In the genomic region with DNA sequence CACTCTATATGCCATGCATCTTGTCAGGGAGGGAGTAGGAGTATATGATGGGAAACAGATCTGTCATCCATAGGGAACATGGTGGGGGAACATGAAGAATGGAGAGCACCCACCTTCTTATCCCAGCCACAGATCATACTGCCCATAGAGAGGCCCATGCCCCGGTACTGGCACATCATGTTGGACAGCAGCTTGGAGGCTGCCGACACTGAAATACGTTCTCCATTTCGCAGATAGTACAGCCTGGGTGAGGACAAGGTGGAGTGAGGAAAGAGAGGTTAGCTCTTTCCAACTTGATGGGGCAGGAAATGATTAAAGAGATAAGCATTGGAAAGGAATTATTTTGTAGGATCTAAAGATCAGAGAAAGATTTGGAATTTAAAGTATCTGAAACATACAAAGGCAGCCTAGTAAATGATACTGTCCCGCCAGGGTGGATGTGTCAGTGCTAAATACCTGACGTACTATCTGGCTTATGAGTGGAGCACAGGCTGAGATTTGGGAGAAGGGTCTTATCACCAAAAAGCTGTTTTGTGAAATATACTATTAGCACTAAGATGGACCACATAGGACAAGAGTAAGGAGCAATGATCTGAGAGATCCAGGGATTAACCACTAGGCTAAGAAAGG, we compare ENCODE assay signal across 15 cellular contexts. TPM values are rescaled to one million over a fixed set of nuclear protein-coding genes. Genes with fewer than 3 reads are reported as not detected.
A peak's percentile ranks its signal among the peaks of the same experiment; 100 is the strongest.
DNase-seq lines count a peak whose midpoint lies in the region; ATAC-seq and TF ChIP-seq lines count a peak whose summit lies in the region.
"Had no signal": no experiment of that assay in that cellular context is flagged by ENCODE, and none has a peak within 500 bp of the region (broad histone marks: within the 10 kb centered on the region; RNA-seq: fewer than 3 reads in every experiment).

No MANE protein-coding gene starts in this region.

- H3K4me3 ChIP-seq in mammary epithelial cell (replicated peaks in 1 of 3; ENCODE audit: insufficient read depth in 1 of 3, low read depth in 2 of 3, low read length in 3 of 3) = no peak overlapping the region
- H3K4me3 ChIP-seq in mononuclear cell (ENCODE audit: low read length) = peak overlapping the region; percentile 78
- no peak overlapping the region for H3K4me3 ChIP-seq in vagina
- H3K4me3 ChIP-seq: K562, prostate gland had no signal

- H3K36me3 ChIP-seq in mammary epithelial cell (ENCODE audit: insufficient read depth, low read length) (peaks cover 9% of the 10 kb centered on the region), vagina (peaks cover 0 to 17% of the 10 kb centered on the region in 2 donors)

- CTCF ChIA-PET in MCF 10A (lab: Yijun Ruan, JAX) (interaction anchor here (2.6 to 6.4 kb wide), 2 partner anchors 13 to 27 kb away, joined by 24 to 110 read pairs; a partner anchor contains a TSS), mammary epithelial cell (lab: Charles Lee; ENCODE audit: low non-redundant PET) (no interaction called here)

- H3K9me3 ChIP-seq in mammary epithelial cell (replicated peaks; ENCODE audit: insufficient read depth, low read length) (no peaks in the 10 kb centered on the region), mononuclear cell (ENCODE audit: low read depth, low read length) (no peaks in the 10 kb centered on the region), vagina (no peaks in the 10 kb centered on the region)
- H3K9me3 ChIP-seq: prostate gland had no signal

- H3K27me3 ChIP-seq in mammary epithelial cell (ENCODE audit: insufficient read depth, low read length) = no peaks in the 10 kb centered on the region
- no peaks in the 10 kb centered on the region for H3K27me3 ChIP-seq in mononuclear cell (ENCODE audit: insufficient read depth, low read length)
- H3K27me3 ChIP-seq in vagina = no peaks in the 10 kb centered on the region

- ATAC-seq in GM19452 (IDR thresholded peaks at IDR 0.05; ENCODE audit: unreplicated experiment) = no peak
- ATAC-seq in GM19395 (IDR thresholded peaks at IDR 0.05; ENCODE audit: unreplicated experiment) = no peak
- ATAC-seq: K562, Panc1 had no signal

- H3K27ac ChIP-seq in mammary epithelial cell (ENCODE audit: insufficient read depth, low read depth, low read length) (no peak overlapping the region), vagina (peak overlapping the region; percentile 99)

- no peak overlapping the region for H3K4me2 ChIP-seq in mammary epithelial cell (ENCODE audit: insufficient read depth, low read depth, low read length)

- peaks cover 8% of the 10 kb centered on the region for H3K79me2 ChIP-seq in mammary epithelial cell (ENCODE audit: insufficient read depth, low read length)

- POLR2A ChIA-PET in MCF 10A (lab: Yijun Ruan, JAX) = interaction anchor here (0.6 to 6.1 kb wide), 2 partner anchors 12 to 14 kb away, joined by 3 to 104 read pairs; a partner anchor contains a TSS

- BruUV-seq in MCF 10A (replicated peaks; lab: Mats Ljungman, UMichigan) = no TSS peak
- BruUV-seq in mammary epithelial cell (replicated peaks; lab: Mats Ljungman, UMichigan) = no TSS peak

- peak overlapping the region; percentile 49 for H3K4me3 Mint-ChIP-seq in MCF 10A (ENCODE audit: unreplicated experiment)
- H3K4me3 Mint-ChIP-seq in activated T-helper 1 cell treated with anti-CD3 and anti-CD28 coated beads, Interleukin-12 subunit alpha, Interleukin-12 subunit beta, Interleukin-2, Interleukin-4 antibody, amounts not matched to agents 30 ng/mL and 10 ng/mL and 1 ng/mL, durations not matched to agents 14 hours and 24 hours and 36 hours = peak overlapping the region; percentile 93

- in situ Hi-C loops in mammary epithelial cell (cut with MboI; ENCODE audit: low sequenced_read_pairs in 2 of 2) = no loop called here

- dilution Hi-C loops in mammary epithelial cell (cut with HindIII; ENCODE audit: low sequenced_read_pairs) = no loop called here

- no peaks in the 10 kb centered on the region for H3K9me3 Mint-ChIP-seq in MCF 10A (ENCODE audit: unreplicated experiment)
- H3K9me3 Mint-ChIP-seq in activated T-helper 1 cell treated with anti-CD3 and anti-CD28 coated beads, Interleukin-12 subunit alpha, Interleukin-12 subunit beta, Interleukin-2, Interleukin-4 antibody, amounts not matched to agents 30 ng/mL and 10 ng/mL and 1 ng/mL, durations not matched to agents 14 hours and 24 hours and 36 hours = no peaks in the 10 kb centered on the region

- no peaks in the 10 kb centered on the region for H4K20me1 ChIP-seq in mammary epithelial cell (ENCODE audit: insufficient read depth, low read length)

- TF ChIP-seq CTCF in MCF 10A (IDR thresholded peaks at IDR 0.05; ENCODE audit: unreplicated experiment) (no peak), mammary epithelial cell (conservative IDR thresholded peaks at IDR 0.05 in 1 of 2, IDR thresholded peaks at IDR 0.05 in 1 of 2; ENCODE audit: extremely low read depth in 1 of 2, insufficient read depth in 1 of 2, low read depth in 1 of 2, low read length in 2 of 2) (no peak), vagina (IDR thresholded peaks at IDR 0.05) (no peak)

- H3K36me3 Mint-ChIP-seq in MCF 10A (ENCODE audit: insufficient read depth, unreplicated experiment) = peaks cover 28% of the 10 kb centered on the region
- peaks cover 70% of the 10 kb centered on the region for H3K36me3 Mint-ChIP-seq in activated T-helper 1 cell treated with anti-CD3 and anti-CD28 coated beads, Interleukin-12 subunit alpha, Interleukin-12 subunit beta, Interleukin-2, Interleukin-4 antibody, amounts not matched to agents 30 ng/mL and 10 ng/mL and 1 ng/mL, durations not matched to agents 14 hours and 24 hours and 36 hours (ENCODE audit: low read depth)

- DNase-seq in MCF 10A (ENCODE audit: unreplicated experiment) = no peak
- DNase-seq in mammary epithelial cell = no peak
- no peak for DNase-seq in activated T-helper 1 cell treated with anti-CD3 and anti-CD28 coated beads, Interleukin-12 subunit alpha, Interleukin-12 subunit beta, Interleukin-2, Interleukin-4 antibody, amounts not matched to agents 30 ng/mL and 10 ng/mL and 1 ng/mL, durations not matched to agents 14 hours and 24 hours and 36 hours (ENCODE audit: low spot score)
- no peak for DNase-seq in vagina (ENCODE audit: extremely low spot score in 2 of 2)
- DNase-seq in NCI-H2029 treated with DMSO at 0.1 percent for 48 hours (lab: John Stamatoyannopoulos, UW) = no peak
- DNase-seq: activated gamma-delta T cell treated with Interleukin-2 at 50 U/mL for 16 hours; HCEC 1CT; stimulated activated CD4-positive, alpha-beta T cell treated with anti-CD3 and anti-CD28 coated beads, Interleukin-4, amount 100 ng/mL, for 4 hours had no signal

- H3K9ac ChIP-seq in mammary epithelial cell (ENCODE audit: insufficient read depth, low read length) = no peak overlapping the region

- intact Hi-C loops in MCF 10A (cut with micrococcal nuclease) = loop anchor here (5.0 kb wide), 1 partner anchor 125 kb away; a partner anchor contains a TSS
- intact Hi-C loops in mammary epithelial cell (cut with micrococcal nuclease) = no loop called here
- intact Hi-C loops in activated T-helper 1 cell treated with anti-CD3 and anti-CD28 coated beads, Interleukin-12 subunit alpha, Interleukin-12 subunit beta, Interleukin-2, Interleukin-4 antibody, amounts not matched to agents 30 ng/mL and 10 ng/mL and 1 ng/mL, durations not matched to agents 14 hours and 24 hours and 36 hours (cut with micrococcal nuclease) = loop anchor here (5.0 to 10.0 kb wide), 3 partner anchors 470 to 1190 kb away; a partner anchor contains a TSS
- intact Hi-C loops in vagina (cut with DNase I) = loop anchor here (5.0 kb wide), 1 partner anchor 130 kb away; no protein-coding TSS in a partner anchor

- H3K4me1 Mint-ChIP-seq in MCF 10A (ENCODE audit: insufficient read depth, unreplicated experiment) = peaks cover 33% of the 10 kb centered on the region
- H3K4me1 Mint-ChIP-seq in activated T-helper 1 cell treated with anti-CD3 and anti-CD28 coated beads, Interleukin-12 subunit alpha, Interleukin-12 subunit beta, Interleukin-2, Interleukin-4 antibody, amounts not matched to agents 30 ng/mL and 10 ng/mL and 1 ng/mL, durations not matched to agents 14 hours and 24 hours and 36 hours (ENCODE audit: low read depth) = peaks cover 70% of the 10 kb centered on the region

- no peaks in the 10 kb centered on the region for H3K27me3 Mint-ChIP-seq in MCF 10A (ENCODE audit: insufficient read depth, unreplicated experiment)
- H3K27me3 Mint-ChIP-seq in activated T-helper 1 cell treated with anti-CD3 and anti-CD28 coated beads, Interleukin-12 subunit alpha, Interleukin-12 subunit beta, Interleukin-2, Interleukin-4 antibody, amounts not matched to agents 30 ng/mL and 10 ng/mL and 1 ng/mL, durations not matched to agents 14 hours and 24 hours and 36 hours (ENCODE audit: insufficient read depth) = no peaks in the 10 kb centered on the region

- peaks cover 13% of the 10 kb centered on the region for H3K4me1 ChIP-seq in mammary epithelial cell (ENCODE audit: insufficient read depth, low read length)
- H3K4me1 ChIP-seq in mononuclear cell (ENCODE audit: insufficient read depth, low read length) = peaks cover 76% of the 10 kb centered on the region
- H3K4me1 ChIP-seq in vagina = peaks cover 35% of the 10 kb centered on the region

- no peak overlapping the region for H2AFZ ChIP-seq in mammary epithelial cell (ENCODE audit: low read depth, low read length)

- no peak overlapping the region for H3K27ac Mint-ChIP-seq in MCF 10A (ENCODE audit: low read depth, unreplicated experiment)
- H3K27ac Mint-ChIP-seq in activated T-helper 1 cell treated with anti-CD3 and anti-CD28 coated beads, Interleukin-12 subunit alpha, Interleukin-12 subunit beta, Interleukin-2, Interleukin-4 antibody, amounts not matched to agents 30 ng/mL and 10 ng/mL and 1 ng/mL, durations not matched to agents 14 hours and 24 hours and 36 hours = peak overlapping the region; percentile 88

- no peak for TF ChIP-seq POLR2A in vagina (IDR thresholded peaks at IDR 0.05)

- WGBS in mammary epithelial cell (ENCODE audit: low coverage, missing lambda C conversion rate) = 95% methylated on average over 6 of the region's 6 CpGs

RNA-seq across cellular contexts. Expression of a gene that starts 1.7 kb away (rescaled TPM):
- total RNA-seq in MCF 10A (2022) = 34.1 and 47.3 TPM in 2 replicates
- total RNA-seq in mammary epithelial cell = 10 to 100 TPM; 21.0 to 29.2 TPM
- 48.2 TPM for polyA plus RNA-seq in mammary epithelial cell
- polyA minus RNA-seq in mammary epithelial cell = 35.2 TPM
- total RNA-seq in activated T-helper 1 cell treated with anti-CD3 and anti-CD28 coated beads, Interleukin-12 subunit alpha, Interleukin-12 subunit beta, Interleukin-2, Interleukin-4 antibody, amounts not matched to agents 30 ng/mL and 10 ng/mL and 1 ng/mL, durations not matched to agents 14 hours and 24 hours and 36 hours = 353 and 358 TPM in 2 replicates
- total RNA-seq in mononuclear cell = 81.4 TPM
- 31.9 TPM for total RNA-seq in vagina

RNA-seq across cellular contexts. Expression of a gene that starts 3.6 kb away (rescaled TPM):
- total RNA-seq in MCF 10A (2022) (43.3 and 61.2 TPM in 2 replicates), mammary epithelial cell (10 to 100 TPM; 41.8 to 63.4 TPM), mononuclear cell (45.0 TPM), vagina (19.9 TPM)
- polyA plus RNA-seq in mammary epithelial cell = 23.4 TPM
- polyA minus RNA-seq in mammary epithelial cell = 143 TPM
- 160 and 167 TPM in 2 replicates for total RNA-seq in activated T-helper 1 cell treated with anti-CD3 and anti-CD28 coated beads, Interleukin-12 subunit alpha, Interleukin-12 subunit beta, Interleukin-2, Interleukin-4 antibody, amounts not matched to agents 30 ng/mL and 10 ng/mL and 1 ng/mL, durations not matched to agents 14 hours and 24 hours and 36 hours

RNA-seq across cellular contexts. Expression of a gene that starts 11.4 kb away (rescaled TPM):
- total RNA-seq in MCF 10A (2022) (32.3 and 35.2 TPM in 2 replicates), mammary epithelial cell (10 to 100 TPM; 49.2 to 50.1 TPM), mononuclear cell (67.2 TPM), vagina (50.6 TPM)
- 35.5 TPM for polyA plus RNA-seq in mammary epithelial cell
- polyA minus RNA-seq in mammary epithelial cell = 37.7 TPM
- 284 and 290 TPM in 2 replicates for total RNA-seq in activated T-helper 1 cell treated with anti-CD3 and anti-CD28 coated beads, Interleukin-12 subunit alpha, Interleukin-12 subunit beta, Interleukin-2, Interleukin-4 antibody, amounts not matched to agents 30 ng/mL and 10 ng/mL and 1 ng/mL, durations not matched to agents 14 hours and 24 hours and 36 hours

RNA-seq across cellular contexts. Expression of a gene that starts 11.9 kb away (rescaled TPM):
- total RNA-seq in MCF 10A (2022) (3.5 and 4.4 TPM in 2 replicates), mammary epithelial cell (10 to 100 TPM in 1 of 2 donors, 1 to 10 TPM in 1; 2.7 to 10.1 TPM), mononuclear cell (18.7 TPM), vagina (19.6 TPM)
- polyA plus RNA-seq in mammary epithelial cell = 19.0 TPM
- polyA minus RNA-seq in mammary epithelial cell = 10.5 TPM
- total RNA-seq in activated T-helper 1 cell treated with anti-CD3 and anti-CD28 coated beads, Interleukin-12 subunit alpha, Interleukin-12 subunit beta, Interleukin-2, Interleukin-4 antibody, amounts not matched to agents 30 ng/mL and 10 ng/mL and 1 ng/mL, durations not matched to agents 14 hours and 24 hours and 36 hours = 249 and 253 TPM in 2 replicates

RNA-seq across cellular contexts. Expression of a gene that starts 25.3 kb away (rescaled TPM):
- total RNA-seq in MCF 10A (2022) (0.56 and 0.79 TPM in 2 replicates), mammary epithelial cell (1 to 10 TPM; 5.5 to 8.3 TPM), mononuclear cell (6.6 TPM), vagina (2.7 TPM)
- 13.3 TPM for polyA plus RNA-seq in mammary epithelial cell
- 20.0 TPM for polyA minus RNA-seq in mammary epithelial cell
- total RNA-seq in activated T-helper 1 cell treated with anti-CD3 and anti-CD28 coated beads, Interleukin-12 subunit alpha, Interleukin-12 subunit beta, Interleukin-2, Interleukin-4 antibody, amounts not matched to agents 30 ng/mL and 10 ng/mL and 1 ng/mL, durations not matched to agents 14 hours and 24 hours and 36 hours = 4.2 and 4.3 TPM in 2 replicates
- total RNA-seq: temporal lobe had no signal
